16 cellular contexts compared by ENCODE assay signal in the genomic region with DNA sequence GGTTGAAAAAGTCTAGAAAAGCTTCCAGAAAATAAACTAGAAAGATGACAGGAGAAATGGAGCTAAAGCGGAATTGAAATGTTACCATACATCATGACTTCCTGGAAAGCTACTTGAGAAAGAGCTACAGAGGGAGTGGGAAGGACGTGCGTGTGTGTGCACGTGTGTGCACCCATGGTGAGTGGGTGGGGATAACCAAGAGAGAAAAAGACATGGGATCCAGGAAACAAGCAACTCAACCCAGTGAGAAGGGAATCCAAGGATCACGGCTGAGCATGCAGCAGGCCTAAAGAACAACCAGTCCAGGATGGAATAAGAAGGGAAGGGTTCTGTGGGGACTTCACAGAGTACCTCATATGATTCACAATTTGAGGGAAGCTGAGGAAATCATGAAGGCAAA. TPM values are rescaled to one million over a fixed set of nuclear protein-coding genes. Genes with fewer than 3 reads are reported as not detected.
"Had no signal": no experiment of that assay in that cellular context is flagged by ENCODE, and none has a peak within 500 bp of the region (broad histone marks: within the 10 kb centered on the region; RNA-seq: fewer than 3 reads in every experiment).

No MANE protein-coding gene starts in this region.

- H3K4me3 ChIP-seq: cardiac muscle cell, dorsolateral prefrontal cortex, heart left ventricle, left ventricle myocardium inferior, suprapubic skin, transverse colon, vagina had no signal

- H3K27me3 ChIP-seq: cardiac muscle cell, dorsolateral prefrontal cortex, heart left ventricle, suprapubic skin, transverse colon, vagina had no signal

- H3K27ac ChIP-seq: cardiac muscle cell, dorsolateral prefrontal cortex, heart left ventricle, left ventricle myocardium inferior, suprapubic skin, transverse colon, vagina had no signal

- ATAC-seq: activated CD4-positive, CD25-positive, alpha-beta regulatory T cell treated with anti-CD3 and anti-CD28 coated beads, Interleukin-2, amount 50 U/mL, for 24 hours; heart left ventricle had no signal

- H3K9me3 ChIP-seq: heart left ventricle, left ventricle myocardium inferior, suprapubic skin, transverse colon, vagina had no signal

- H3K36me3 ChIP-seq: cardiac muscle cell, left ventricle myocardium inferior, suprapubic skin, transverse colon, vagina had no signal

- DNase-seq: activated naive CD4-positive, alpha-beta T cell treated with anti-CD3 and anti-CD28 coated beads for 36 hours; endodermal cell; erythroblast; heart left ventricle; left ventricle myocardium inferior; occipital lobe; posterior cingulate gyrus; retina; stimulated activated CD4-positive, alpha-beta T cell treated with anti-CD3 and anti-CD28 coated beads, Interleukin-2, amount 100 ng/mL, for 24 hours; transverse colon had no signal

RNA-seq across cellular contexts. Expression of a gene that starts 21.6 kb away (rescaled TPM):
- total RNA-seq: cardiac muscle cell had no signal
- polyA plus RNA-seq: neural cell had no signal

RNA-seq across cellular contexts. Expression of a gene that starts 35.2 kb away (rescaled TPM):
- polyA plus RNA-seq: neural cell had no signal
